ENCODE assay signal across 8 cellular contexts in the genomic region with DNA sequence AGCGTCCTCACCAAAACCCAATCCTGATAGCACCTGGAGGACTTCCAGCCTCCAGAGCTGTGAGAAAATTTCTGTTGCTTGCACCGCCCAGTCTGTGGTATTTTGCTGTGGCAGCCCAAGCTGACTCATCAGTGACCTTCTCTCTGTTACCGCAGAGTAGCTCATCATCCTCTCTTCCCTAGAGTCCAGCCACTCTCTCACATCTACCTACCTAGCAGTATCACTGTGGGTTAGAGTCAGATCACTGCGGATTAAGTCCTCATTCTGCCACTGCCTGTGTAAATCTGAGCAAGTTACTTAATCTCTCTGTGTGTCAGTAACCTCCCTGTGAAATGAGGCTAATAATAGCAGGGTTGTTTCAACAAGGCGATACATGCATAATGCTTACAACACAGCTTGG. TPM values are rescaled to one million over a fixed set of nuclear protein-coding genes. Genes with fewer than 3 reads are reported as not detected.
DNase-seq lines count a peak whose midpoint lies in the region; ATAC-seq and TF ChIP-seq lines count a peak whose summit lies in the region.

No MANE protein-coding gene starts in this region.

- POLR2A ChIA-PET in BJ (lab: Charles Lee), result no interaction called here

- peak; percentile 55 for ATAC-seq in GM21528 (IDR thresholded peaks at IDR 0.05; ENCODE audit: low FRiP score, unreplicated experiment)

- DNase-seq in BJ (ENCODE audit: low read depth) (peak; percentile 65), LoVo (ENCODE audit: low spot score) (peak; percentile 75), immature natural killer cell (peak; percentile 52 to 58 (median 55)), NCI-H510A (lab: John Stamatoyannopoulos, UW) (no peak), endothelial cell (ENCODE audit: low spot score) (no peak), NCI-H146 treated with DMSO at 0.1 percent for 48 hours (lab: John Stamatoyannopoulos, UW; ENCODE audit: unreplicated experiment) (no peak)
- DNase-seq in activated CD8-positive, alpha-beta memory T cell treated with anti-CD3 and anti-CD28 coated beads for 24 hours, result peak; percentile 67

- H3K27me3 ChIP-seq in BJ (ENCODE audit: control insufficient read depth, insufficient read depth, low read length), result no peaks in the 10 kb centered on the region

- H3K4me3 Mint-ChIP-seq in immature natural killer cell (peak overlapping the region; percentile 30 to 67 (median 50)), endothelial cell (ENCODE audit: unreplicated experiment) (no peak overlapping the region)

- no peak for TF ChIP-seq CTCF in BJ (IDR thresholded peaks at IDR 0.05; ENCODE audit: insufficient read depth, low read depth, low read length)
- TF ChIP-seq CTCF in endothelial cell (IDR thresholded peaks at IDR 0.05; ENCODE audit: unreplicated experiment), result no peak

- H3K36me3 Mint-ChIP-seq in immature natural killer cell, result peaks cover 0 to 4% (median 0%) of the 10 kb centered on the region in 3 donors
- no peaks in the 10 kb centered on the region for H3K36me3 Mint-ChIP-seq in endothelial cell (ENCODE audit: low read depth, unreplicated experiment)

- no peak overlapping the region for H3K4me3 ChIP-seq in BJ (ENCODE audit: low read depth, low read length)

- no peaks in the 10 kb centered on the region for H3K36me3 ChIP-seq in BJ (ENCODE audit: control insufficient read depth, insufficient read depth, low read length)

- CTCF ChIA-PET in BJ (lab: Yijun Ruan, JAX), result interaction anchor here (0.6 to 1.1 kb wide), 4 partner anchors 10 to 467 kb away, joined by 3 read pairs; no protein-coding TSS in a partner anchor

- H3K4me1 Mint-ChIP-seq in immature natural killer cell, result peaks cover 31 to 43% of the 10 kb centered on the region in 2 donors
- no peaks in the 10 kb centered on the region for H3K4me1 Mint-ChIP-seq in endothelial cell (ENCODE audit: unreplicated experiment)

- H3K9me3 Mint-ChIP-seq in immature natural killer cell (no peaks in the 10 kb centered on the region), endothelial cell (ENCODE audit: unreplicated experiment) (no peaks in the 10 kb centered on the region)

- H3K27ac Mint-ChIP-seq in immature natural killer cell (peak overlapping the region in 5 of 6 donors; percentile 17 to 49 (median 44)), endothelial cell (ENCODE audit: unreplicated experiment) (no peak overlapping the region)

- peaks cover 0 to 8% (median 3%) of the 10 kb centered on the region in 3 donors for H3K27me3 Mint-ChIP-seq in immature natural killer cell (ENCODE audit: low read depth in 3 of 3)
- no peaks in the 10 kb centered on the region for H3K27me3 Mint-ChIP-seq in endothelial cell (ENCODE audit: unreplicated experiment)

RNA-seq across cellular contexts. Expression of a gene that starts 40.3 kb away (rescaled TPM):
- polyA plus RNA-seq in BJ (2011; rRNA removed), result 7.5 and 10.9 TPM in 2 replicates
- 5.7 and 8.2 TPM in 2 replicates for polyA minus RNA-seq in BJ (2011; rRNA and poly(A)+ RNA removed)
- polyA plus RNA-seq in immature natural killer cell, result 10 to 100 TPM in 2 of 3 donors, 1 to 10 TPM in 1; 9.5 to 13.2 (median 12.3) TPM
- 21.1 TPM for total RNA-seq in endothelial cell (ENCODE audit: unreplicated experiment)

Comparison
In these comparisons a context has a peak if more than half of its experiments do, and no peak if none do; other contexts are left out.
1. DNase-seq: peak in BJ (single experiment), LoVo (single experiment), activated CD8-positive, alpha-beta memory T cell treated with anti-CD3 and anti-CD28 coated beads for 24 hours (single experiment) and immature natural killer cell (3 of 3); none in NCI-H510A (single experiment), endothelial cell (single experiment) and NCI-H146 treated with DMSO at 0.1 percent for 48 hours (single experiment).